Comparison of ENCODE assay signal across 8 cellular contexts in genomic region chr5:35852084-35852734, GRCh38. TPM values are rescaled to one million over a fixed set of nuclear protein-coding genes. Genes with fewer than 3 reads are reported as not detected.
A peak's percentile ranks its signal among the peaks of the same experiment; 100 is the strongest.
DNase-seq lines count a peak whose midpoint lies in the region; ATAC-seq, FAIRE-seq and TF ChIP-seq lines count a peak whose summit lies in the region.

No MANE protein-coding gene starts in this region.

- no peak overlapping the region for H3K23ac ChIP-seq in mesendoderm (ENCODE audit: low read length)

- no peaks in the 10 kb centered on the region for H3K9me2 ChIP-seq in OCI-LY1 (ENCODE audit: low read depth, low read length)

- SMC1A ChIA-PET in GM12878 (lab: Charles Lee; ENCODE audit: uncharacterized antibody, unreplicated experiment), result interaction anchor here (0.6 to 15.1 kb wide), 12 partner anchors 11 to 74 kb away, joined by 3 to 238 read pairs (median 6); no protein-coding TSS in a partner anchor

- BruUV-seq in GM12878 (replicated peaks; lab: Mats Ljungman, UMichigan), result no TSS peak

- no peak overlapping the region for H3K18ac ChIP-seq in mesendoderm (ENCODE audit: low read length)

- H4K5ac ChIP-seq in mesendoderm (ENCODE audit: low read length), result no peak overlapping the region

- RAD21 ChIA-PET in GM12878 (lab: Charles Lee; ENCODE audit: unreplicated experiment), result interaction anchor here (0.7 to 2.6 kb wide), 11 partner anchors 8 to 199 kb away, joined by 3 to 12 read pairs (median 3); no protein-coding TSS in a partner anchor

- H3K27ac ChIP-seq in OCI-LY1 (ENCODE audit: low read depth, low read length, poor library complexity, severe bottlenecking) (peak overlapping the region; percentile 90), GM12878 (ENCODE audit: control insufficient read depth, insufficient read depth) (no peak overlapping the region), aorta (ENCODE audit: low read depth in 1 of 2, low read length in 2 of 2) (no peak overlapping the region), mesendoderm (ENCODE audit: low read depth, low read length) (no peak overlapping the region)

- TF ChIP-seq EP300 in GM12878 (IDR thresholded peaks at IDR 0.05; ENCODE audit: borderline replicate concordance in 1 of 2, control insufficient read depth in 1 of 2, low read depth in 2 of 2, low read length in 2 of 2), result peak; percentile 31 to 41; a peak in 1 of 4 replicates

- H3K4me2 ChIP-seq in OCI-LY1 (ENCODE audit: low read length) (peak overlapping the region; percentile 57), GM12878 (ENCODE audit: control insufficient read depth, insufficient read depth) (peak overlapping the region; percentile 41), mesendoderm (ENCODE audit: low read length) (no peak overlapping the region)

- FAIRE-seq in GM12878 (lab: Jason Lieb, UNC), result peak; percentile 73

- no peaks in the 10 kb centered on the region for H3K79me1 ChIP-seq in mesendoderm (ENCODE audit: low read length)

- H2BK15ac ChIP-seq in mesendoderm (replicated peaks; ENCODE audit: low read depth), result no peak overlapping the region

- no peak overlapping the region for H2BK120ac ChIP-seq in mesendoderm (ENCODE audit: low read depth, low read length)

- H3K4me1 ChIP-seq in OCI-LY1 (ENCODE audit: insufficient read depth, low read length, severe bottlenecking), result peaks cover 71% of the 10 kb centered on the region
- peaks cover 18% of the 10 kb centered on the region for H3K4me1 ChIP-seq in GM12878 (ENCODE audit: control insufficient read depth, insufficient read depth, low read length)
- no peaks in the 10 kb centered on the region for H3K4me1 ChIP-seq in aorta (ENCODE audit: control insufficient read depth in 1 of 2, insufficient read depth in 2 of 2, low read length in 2 of 2)
- no peaks in the 10 kb centered on the region for H3K4me1 ChIP-seq in mesendoderm (ENCODE audit: control insufficient read depth, low read depth, low read length)

- H2BK5ac ChIP-seq in mesendoderm (ENCODE audit: low read length), result no peak overlapping the region

- H2AK5ac ChIP-seq in mesendoderm (ENCODE audit: low read length), result no peak overlapping the region

- no peak overlapping the region for H4K8ac ChIP-seq in mesendoderm (ENCODE audit: low read depth, low read length)

- in situ Hi-C loops in GM12878 (cut with MboI), result no loop called here

- peak overlapping the region; percentile 40 for H3K9ac ChIP-seq in OCI-LY1 (ENCODE audit: low read length)
- H3K9ac ChIP-seq in GM12878 (ENCODE audit: control insufficient read depth, insufficient read depth, low read length), result no peak overlapping the region
- H3K9ac ChIP-seq in mesendoderm (ENCODE audit: low read length), result no peak overlapping the region

- H3K9me3 ChIP-seq in OCI-LY1 (ENCODE audit: low read length) (peaks cover 12% of the 10 kb centered on the region), GM12878 (replicated peaks; ENCODE audit: control insufficient read depth, insufficient read depth, low read length) (peaks cover 4% of the 10 kb centered on the region; the same call in 1 of the 3 replicates), aorta (ENCODE audit: control insufficient read depth, low read length) (no peaks in the 10 kb centered on the region)

- H3K36me3 ChIP-seq in OCI-LY1 (ENCODE audit: insufficient read depth, low read length) (peaks cover under 1% of the 10 kb centered on the region; the same call in 1 of the 2 replicates), GM12878 (ENCODE audit: control insufficient read depth in 2 of 2, insufficient read depth in 2 of 2, low read length in 1 of 2) (no peaks in the 10 kb centered on the region), aorta (ENCODE audit: control insufficient read depth in 1 of 2, insufficient read depth in 2 of 2, low read length in 1 of 2) (no peaks in the 10 kb centered on the region), mesendoderm (ENCODE audit: control insufficient read depth, insufficient read depth, low read length) (no peaks in the 10 kb centered on the region)

- H2AFZ ChIP-seq in OCI-LY1 (ENCODE audit: low read length) (peak overlapping the region; percentile 90), GM12878 (ENCODE audit: control insufficient read depth, low read depth, low read length) (peak overlapping the region; percentile 15; the same call in 1 of the 2 replicates)

- no peak overlapping the region for H3K56ac ChIP-seq in mesendoderm (ENCODE audit: low read length)

- no peaks in the 10 kb centered on the region for H4K20me1 ChIP-seq in OCI-LY1 (ENCODE audit: insufficient read depth, low read length)
- H4K20me1 ChIP-seq in GM12878 (ENCODE audit: control insufficient read depth, insufficient read depth), result no peaks in the 10 kb centered on the region

- ATAC-seq in Right ventricle myocardium superior (ENCODE audit: poor library complexity) (no peak), left cardiac atrium (no peak), GM12878 (peak; percentile 65), aorta (ENCODE audit: low FRiP score) (peak; percentile 6), HG02588 (IDR thresholded peaks at IDR 0.05; ENCODE audit: unreplicated experiment) (no peak)

- H3K4ac ChIP-seq in mesendoderm (ENCODE audit: low read depth, low read length), result no peak overlapping the region

- H3K79me2 ChIP-seq in OCI-LY1 (ENCODE audit: insufficient read depth, low read length), result peaks cover 18% of the 10 kb centered on the region
- no peaks in the 10 kb centered on the region for H3K79me2 ChIP-seq in GM12878 (ENCODE audit: control insufficient read depth, insufficient read depth, low read length)
- no peaks in the 10 kb centered on the region for H3K79me2 ChIP-seq in mesendoderm (ENCODE audit: control insufficient read depth, insufficient read depth, low read length)

- DNase-seq in Right ventricle myocardium superior (peak; percentile 37), left cardiac atrium (no peak), GM12878 (ENCODE audit: low read depth, low spot score) (peak; percentile 26), aorta (no peak), NCI-H187 (lab: John Stamatoyannopoulos, UW) (no peak), mesendoderm (no peak)

- intact Hi-C loops in Right ventricle myocardium superior (cut with DNase I) (no loop called here), left cardiac atrium (cut with DNase I) (no loop called here), GM12878 (cut with micrococcal nuclease; ENCODE audit: unreplicated experiment) (loop anchor here (2.0 to 5.0 kb wide), 2 partner anchors 73 to 75 kb away; no protein-coding TSS in a partner anchor), aorta (cut with DNase I) (no loop called here)

- POLR2A ChIA-PET in GM12878 (lab: Charles Lee), result interaction anchor here (0.6 kb wide), 1 partner anchor 53 kb away, joined by 3 read pairs; no protein-coding TSS in a partner anchor

- no peak for TF ChIP-seq POLR2A in GM12878 (IDR thresholded peaks at IDR 0.05; ENCODE audit: low read depth, low read length)

- CTCF ChIA-PET in GM12878 (lab: Yijun Ruan, JAX), result interaction anchor here (0.8 to 2.4 kb wide), 12 partner anchors 10 to 75 kb away, joined by 3 to 10 read pairs (median 4); no protein-coding TSS in a partner anchor

- 0 out of 2 replicates have a peak, but pooled peaks cover 3% of the 10 kb centered on the region for H3F3A ChIP-seq in OCI-LY1 (ENCODE audit: insufficient read depth, low read length)

- TF ChIP-seq CTCF in OCI-LY1 (IDR thresholded peaks at IDR 0.05; ENCODE audit: low read length) (peak; percentile 21; the same call in 1 of the 2 replicates), GM12878 (IDR thresholded peaks at IDR 0.05 in 2 of 3, conservative IDR thresholded peaks at IDR 0.05 in 1 of 3; ENCODE audit: control insufficient read depth in 2 of 3, extremely low read depth in 1 of 3, insufficient read depth in 1 of 3, low read depth in 3 of 3, low read length in 3 of 3) (peak in 2 of 3 experiments; percentile 3 to 23; a peak in 1 of 6 replicates)

- no peak for TF ChIP-seq RAD21 in GM12878 (IDR thresholded peaks at IDR 0.05; ENCODE audit: insufficient read depth, low read depth, low read length)

- peak overlapping the region; percentile 19 for H3K4me3 ChIP-seq in OCI-LY1 (ENCODE audit: low read depth, low read length, poor library complexity, severe bottlenecking)
- no peak overlapping the region for H3K4me3 ChIP-seq in GM12878
- H3K4me3 ChIP-seq in aorta (ENCODE audit: low read length in 2 of 2), result no peak overlapping the region
- no peak overlapping the region for H3K4me3 ChIP-seq in mesendoderm (ENCODE audit: low read length)

- H3K27me3 ChIP-seq in OCI-LY1 (ENCODE audit: insufficient read depth, low read length) (no peaks in the 10 kb centered on the region), GM12878 (replicated peaks in 1 of 2; ENCODE audit: control insufficient read depth in 2 of 2, insufficient read depth in 2 of 2, low read length in 1 of 2) (no peaks in the 10 kb centered on the region), aorta (ENCODE audit: control insufficient read depth in 1 of 2, insufficient read depth in 2 of 2, low read length in 1 of 2) (peaks cover 0 to 2% of the 10 kb centered on the region in 2 donors), mesendoderm (ENCODE audit: insufficient read depth, low read length, poor library complexity) (no peaks in the 10 kb centered on the region)

- 12% methylated on average over 8 of the region's 8 CpGs for WGBS in GM12878 (ENCODE audit: insufficient coverage, insufficient replicate concordance, low lambda C conversion rate, missing lambda C conversion rate)
- 46 to 55% methylated on average over 7 to 8 of the region's 8 CpGs for WGBS in aorta, 2 donors
- no CpG with 5 or more reads among the region's 8 CpGs for WGBS in mesendoderm (ENCODE audit: extremely low coverage, insufficient coverage, low lambda C conversion rate)

RNA-seq across cellular contexts. Expression of gene IL7R, which starts 4.5 kb away (rescaled TPM):
- 0.67 TPM for total RNA-seq in Right ventricle myocardium superior
- 10 to 100 TPM in 1 of 2 donors, 1 to 10 TPM in 1; 4.2 to 10.3 TPM for total RNA-seq in left cardiac atrium
- 67.0 and 73.7 TPM in 2 replicates for total RNA-seq in GM12878 (2013; cell fraction: nucleolus; rRNA removed)
- 0.73 and 1.7 TPM in 2 replicates for total RNA-seq in GM12878 (2014; rRNA removed)
- total RNA-seq in GM12878 (2014; rRNA removed; fragmentation: Illumina TruSeq; extraction: Trizol), result 0.51 and 0.98 TPM in 2 replicates
- total RNA-seq in GM12878 (2021), result 1.3 and 1.5 TPM in 2 replicates
- polyA plus RNA-seq in GM12878 (2011; ENCODE audit: low read depth), result 0.28 TPM
- 21.1 and 27.2 TPM in 2 replicates for polyA plus RNA-seq in GM12878 (2011; rRNA removed)
- 20.7 and 30.0 TPM in 2 replicates for polyA plus RNA-seq in GM12878 (2011; cell fraction: cytosol; rRNA removed)
- 28.1 and 34.5 TPM in 2 replicates for polyA plus RNA-seq in GM12878 (2011; cell fraction: nucleus; rRNA removed)
- polyA plus RNA-seq in GM12878 (2012), result 0.61 and 1.1 TPM in 2 replicates
- polyA plus RNA-seq in GM12878 (2014; fragmentation: Illumina TruSeq; extraction: Trizol), result 1.3 and 2.1 TPM in 2 replicates
- under 1 TPM; 0.52 to 0.97 TPM for polyA plus RNA-seq in GM12878 (2014; fragmentation: Nextera tagmentation; extraction: Ambion mirVana)
- 0.40 and 0.63 TPM in 2 replicates for polyA plus RNA-seq in GM12878 (2014; rRNA removed)
- polyA plus RNA-seq in GM12878 (2016; fragmentation: Nextera tagmentation; extraction: Ambion mirVana), result under 1 TPM; 0.62 to 0.63 TPM
- polyA minus RNA-seq in GM12878 (2011; rRNA and poly(A)+ RNA removed), result 49.3 and 52.3 TPM in 2 replicates
- 11.5 and 11.7 TPM in 2 replicates for polyA minus RNA-seq in GM12878 (2011; cell fraction: cytosol; rRNA and poly(A)+ RNA removed)
- polyA minus RNA-seq in GM12878 (2011; cell fraction: nucleus; rRNA and poly(A)+ RNA removed), result 18.3 and 26.8 TPM in 2 replicates
- 1 to 10 TPM; 6.8 to 8.6 TPM for total RNA-seq in aorta
- 1 to 10 TPM in 1 of 2 donors, under 1 TPM in 1; 0.56 to 2.3 TPM for polyA plus RNA-seq in aorta
- under 0.01 TPM for polyA plus RNA-seq in mesendoderm (2013, experiment 1 of 2)
- 0.04 TPM for polyA plus RNA-seq in mesendoderm (2013, experiment 2 of 2)

Comparison
In these comparisons a context has a peak if more than half of its experiments do, and no peak if none do; other contexts are left out.
1. DNase-seq: peak in Right ventricle myocardium superior (single experiment) and GM12878 (single experiment); none in left cardiac atrium (single experiment), aorta (0 of 2), NCI-H187 (0 of 2) and mesendoderm (single experiment).
2. ATAC-seq: peak in GM12878 (single experiment) and aorta (single experiment); none in Right ventricle myocardium superior (single experiment), left cardiac atrium (0 of 2) and HG02588 (single experiment).